ENCODE assay signal across 7 cellular contexts in the genomic region with DNA sequence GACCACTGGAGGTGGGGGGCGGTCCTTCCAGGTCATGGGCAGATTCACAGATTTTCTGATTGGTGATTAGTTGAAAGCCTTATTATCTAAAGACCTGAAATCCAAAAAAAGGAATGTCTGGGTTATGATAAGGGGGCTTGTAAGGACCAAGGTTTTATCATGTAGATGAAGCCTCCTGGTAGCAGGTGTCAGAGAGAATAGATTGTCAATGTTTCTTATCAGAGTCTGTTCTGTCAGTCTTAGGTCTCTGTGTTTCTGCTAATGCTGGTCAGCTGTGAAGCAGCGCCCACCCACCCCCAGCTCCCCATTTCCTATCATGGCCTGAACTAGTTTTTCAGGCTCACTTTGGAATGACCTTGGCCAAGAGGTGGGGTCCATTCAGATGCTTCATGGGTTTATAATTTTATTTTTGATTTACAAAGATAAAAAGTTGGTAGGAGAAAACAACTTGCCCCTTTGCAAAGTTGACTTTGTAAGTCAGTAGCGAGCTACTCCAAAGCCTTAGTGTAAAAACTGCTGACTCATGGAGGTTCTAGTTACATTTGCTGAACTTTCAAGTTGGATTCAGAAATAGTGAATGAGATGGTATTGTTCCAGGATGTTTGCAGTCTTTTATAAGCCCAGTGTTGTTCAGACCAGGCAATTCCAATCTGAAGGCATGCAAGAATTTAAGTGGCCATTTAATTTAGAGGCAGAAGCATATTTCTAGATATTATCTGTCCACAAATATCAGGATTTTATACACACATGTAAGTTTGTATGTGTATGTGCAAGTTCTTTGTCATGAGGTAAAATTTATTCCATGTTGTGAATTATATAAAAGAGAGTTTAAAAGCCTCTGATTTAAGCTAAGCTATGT. TPM values are rescaled to one million over a fixed set of nuclear protein-coding genes. Genes with fewer than 3 reads are reported as not detected.
DNase-seq lines count a peak whose midpoint lies in the region; TF ChIP-seq lines count a peak whose summit lies in the region.

No MANE protein-coding gene starts in this region.

- peak overlapping the region in 3 of 4 donors; percentile 51 to 82 (median 79) for H3K27ac ChIP-seq in esophagus squamous epithelium
- no peak overlapping the region for H3K27ac ChIP-seq in SJCRH30

- H3K36me3 ChIP-seq in esophagus squamous epithelium (no peaks in the 10 kb centered on the region), SJCRH30 (no peaks in the 10 kb centered on the region)

- intact Hi-C loops in esophagus squamous epithelium (cut with DNase I) = no loop called here

- TF ChIP-seq POLR2A in esophagus squamous epithelium (IDR thresholded peaks at IDR 0.05) = no peak

- DNase-seq in H4 (ENCODE audit: low spot score) (peak; percentile 53), RPMI8226 (peak; percentile 57), esophagus squamous epithelium (lab: John Stamatoyannopoulos, UW) (no peak), retinal pigment epithelial cell (ENCODE audit: low read depth) (peak; percentile 62), SJCRH30 (no peak), mesenteric fat pad (ENCODE audit: low spot score) (no peak)
- DNase-seq in stimulated activated CD4-positive, alpha-beta T cell treated with anti-CD3 and anti-CD28 coated beads, Interleukin-1b, Interleukin-23, amount 100 ng/mL, for 48 hours = no peak

- peaks cover 37 to 71% (median 41%) of the 10 kb centered on the region in 3 donors for H3K4me1 ChIP-seq in esophagus squamous epithelium
- H3K4me1 ChIP-seq in SJCRH30 = peaks cover 10% of the 10 kb centered on the region

- H3K4me3 ChIP-seq in esophagus squamous epithelium (no peak overlapping the region), retinal pigment epithelial cell (ENCODE audit: low read length) (no peak overlapping the region), SJCRH30 (no peak overlapping the region)

- TF ChIP-seq CTCF in esophagus squamous epithelium (IDR thresholded peaks at IDR 0.05) = no peak
- TF ChIP-seq CTCF in retinal pigment epithelial cell (conservative IDR thresholded peaks at IDR 0.05; ENCODE audit: low read depth, low read length) = no peak

- WGBS in esophagus squamous epithelium, 2 donors = 67 to 80% methylated on average over 3 of the region's 3 CpGs

- H3K9me3 ChIP-seq in esophagus squamous epithelium = no peaks in the 10 kb centered on the region
- no peaks in the 10 kb centered on the region for H3K9me3 ChIP-seq in SJCRH30 (replicated peaks)

- H3K27me3 ChIP-seq in esophagus squamous epithelium (no peaks in the 10 kb centered on the region), SJCRH30 (no peaks in the 10 kb centered on the region)

RNA-seq across cellular contexts. Expression of a gene that starts 21.4 kb away (rescaled TPM):
- total RNA-seq in H4 (2014; rRNA removed; shearing (Covaris generic)) = 36.4 and 59.0 TPM in 2 replicates
- 100 to 1,000 TPM in 1 of 4 donors, 10 to 100 TPM in 3; 34.8 to 155 (median 67.0) TPM for total RNA-seq in esophagus squamous epithelium
- total RNA-seq in SJCRH30 (2014; rRNA removed; shearing (Covaris generic)) = 20.6 and 20.8 TPM in 2 replicates
- 30.3 TPM for total RNA-seq in mesenteric fat pad

Comparison
In these comparisons a context has a peak if more than half of its experiments do, and no peak if none do; other contexts are left out.
1. DNase-seq: peak in H4 (single experiment), RPMI8226 (single experiment) and retinal pigment epithelial cell (single experiment); none in esophagus squamous epithelium (single experiment), stimulated activated CD4-positive, alpha-beta T cell treated with anti-CD3 and anti-CD28 coated beads, Interleukin-1b, Interleukin-23, amount 100 ng/mL, for 48 hours (single experiment), SJCRH30 (0 of 2) and mesenteric fat pad (single experiment).